ENCODE assay signal across 13 cellular contexts in the genomic region with DNA sequence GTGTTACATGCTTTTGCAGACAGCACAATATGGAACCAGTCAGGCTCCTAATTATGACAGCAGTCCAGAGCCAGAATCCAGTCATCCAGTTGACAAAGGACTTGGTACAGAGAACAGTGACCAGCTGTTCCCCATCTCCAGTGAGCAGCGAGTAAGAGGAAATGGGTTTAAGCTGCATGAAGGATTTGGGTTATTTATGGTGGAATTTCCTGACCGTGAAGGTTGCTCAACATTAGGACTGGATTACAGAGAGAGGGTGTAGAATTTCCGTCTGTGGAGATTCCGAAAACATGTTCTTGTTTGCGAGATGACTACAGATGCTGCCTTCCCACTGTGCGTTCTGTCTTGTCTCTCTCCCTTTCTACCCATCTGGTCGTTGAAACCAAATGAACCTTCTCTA. TPM values are rescaled to one million over a fixed set of nuclear protein-coding genes. Genes with fewer than 3 reads are reported as not detected.
DNase-seq lines count a peak whose midpoint lies in the region; ATAC-seq and TF ChIP-seq lines count a peak whose summit lies in the region.
"Had no signal": no experiment of that assay in that cellular context is flagged by ENCODE, and none has a peak within 500 bp of the region (broad histone marks: within the 10 kb centered on the region; RNA-seq: fewer than 3 reads in every experiment).

No MANE protein-coding gene starts in this region.

- intact Hi-C loops in esophagus muscularis mucosa (cut with DNase I) (no loop called here), ovary (cut with DNase I) (no loop called here)

- H3K4me1 ChIP-seq in esophagus muscularis mucosa (peaks cover 0 to 9% (median 6%) of the 10 kb centered on the region in 4 donors), ovary (ENCODE audit: insufficient read depth) (peaks cover 6% of the 10 kb centered on the region), SK-N-SH (ENCODE audit: control insufficient read depth in 1 of 2, insufficient read depth in 2 of 2, low read depth in 1 of 2, low read length in 1 of 2) (peaks cover 0 to 3% of the 10 kb centered on the region in 2 experiments; a peak in 2 of 4 replicates)

- H3K9me2 ChIP-seq in SK-N-SH: no peaks in the 10 kb centered on the region

- H3F3A ChIP-seq in SK-N-SH (replicated peaks; ENCODE audit: insufficient read depth): no peaks in the 10 kb centered on the region

- peak; percentile 83 for DNase-seq in DMS 273 (lab: John Stamatoyannopoulos, UW; ENCODE audit: unreplicated experiment)
- DNase-seq in NB4 (ENCODE audit: low read depth): peak; percentile 18
- no peak for DNase-seq in esophagus muscularis mucosa (ENCODE audit: extremely low spot score)
- DNase-seq in ovary: peak; percentile 28 to 76 (median 35)
- DNase-seq in inferior parietal cortex (ENCODE audit: extremely low spot score): no peak
- no peak for DNase-seq in SK-N-SH
- DNase-seq in OCI-M2 (lab: John Stamatoyannopoulos, UW; ENCODE audit: unreplicated experiment): no peak
- DNase-seq: caudate nucleus; naive thymus-derived CD8-positive, alpha-beta T cell; NCI-H2081 treated with DMSO at 0.1 percent for 48 hours; SW 1271 had no signal

- no peak overlapping the region for H3K4me3 ChIP-seq in NB4 (ENCODE audit: low read depth, low read length)
- H3K4me3 ChIP-seq in esophagus muscularis mucosa: no peak overlapping the region
- no peak overlapping the region for H3K4me3 ChIP-seq in ovary
- no peak overlapping the region for H3K4me3 ChIP-seq in SK-N-SH (ENCODE audit: low read depth in 2 of 2, low read length in 1 of 2)

- H3K9me3 ChIP-seq in esophagus muscularis mucosa: no peaks in the 10 kb centered on the region
- H3K9me3 ChIP-seq in ovary: no peaks in the 10 kb centered on the region
- H3K9me3 ChIP-seq in SK-N-SH: no peaks in the 10 kb centered on the region

- CTCF ChIA-PET in SK-N-SH (lab: Yijun Ruan, JAX): interaction anchor here (0.6 to 1.0 kb wide), 2 partner anchors 9 to 113 kb away, joined by 3 read pairs; no protein-coding TSS in a partner anchor

- H3K27me3 ChIP-seq in esophagus muscularis mucosa (peaks cover 0 to 3% (median 0%) of the 10 kb centered on the region in 4 donors), ovary (no peaks in the 10 kb centered on the region), SK-N-SH (ENCODE audit: insufficient read depth) (no peaks in the 10 kb centered on the region)

- 9% methylated on average over 7 of the region's 7 CpGs for WGBS in esophagus muscularis mucosa
- WGBS in ovary, 3 donors: 1 to 2% (median 2%) methylated on average over 7 of the region's 7 CpGs
- 30% methylated on average over 7 of the region's 7 CpGs for WGBS in SK-N-SH (ENCODE audit: low lambda C conversion rate)

- TF ChIP-seq POLR2A in NB4 (IDR thresholded peaks at IDR 0.05; ENCODE audit: extremely low read depth, insufficient read length) (no peak), esophagus muscularis mucosa (IDR thresholded peaks at IDR 0.05; ENCODE audit: low read depth) (no peak), ovary (IDR thresholded peaks at IDR 0.05) (no peak)

- no peak overlapping the region for H3K9ac ChIP-seq in SK-N-SH

- ATAC-seq in GM21526 (IDR thresholded peaks at IDR 0.05; ENCODE audit: low FRiP score, unreplicated experiment): no peak
- ATAC-seq: naive thymus-derived CD8-positive, alpha-beta T cell had no signal

- no peak overlapping the region for H3K4me2 ChIP-seq in SK-N-SH

- H3K27ac ChIP-seq in esophagus muscularis mucosa (replicated peaks in 1 of 4) (peak overlapping the region in 3 of 4 donors; percentile 23 to 57 (median 35)), ovary (no peak overlapping the region), SK-N-SH (ENCODE audit: low read depth in 2 of 2, low read length in 1 of 2) (no peak overlapping the region)
- H3K27ac ChIP-seq: HL-60 had no signal

- no peaks in the 10 kb centered on the region for H3K36me3 ChIP-seq in esophagus muscularis mucosa
- no peaks in the 10 kb centered on the region for H3K36me3 ChIP-seq in ovary
- H3K36me3 ChIP-seq in SK-N-SH (replicated peaks in 1 of 2; ENCODE audit: control insufficient read depth in 1 of 2, insufficient read depth in 2 of 2, low read length in 1 of 2): no peaks in the 10 kb centered on the region

- TF ChIP-seq CTCF in NB4 (IDR thresholded peaks at IDR 0.05; ENCODE audit: low read depth, low read length) (no peak), esophagus muscularis mucosa (IDR thresholded peaks at IDR 0.05) (no peak), ovary (IDR thresholded peaks at IDR 0.05) (no peak), SK-N-SH (IDR thresholded peaks at IDR 0.05) (no peak)

- no peak overlapping the region for H2AFZ ChIP-seq in SK-N-SH (ENCODE audit: low read depth)

- no peaks in the 10 kb centered on the region for H3K79me2 ChIP-seq in SK-N-SH (ENCODE audit: insufficient read depth)

- no peaks in the 10 kb centered on the region for H4K20me1 ChIP-seq in SK-N-SH (ENCODE audit: insufficient read depth)

- TF ChIP-seq EP300 in esophagus muscularis mucosa (IDR thresholded peaks at IDR 0.05) (no peak), ovary (IDR thresholded peaks at IDR 0.05) (peak; percentile 68), SK-N-SH (IDR thresholded peaks at IDR 0.05; ENCODE audit: borderline replicate concordance in 1 of 2, low read depth in 1 of 2, low read length in 1 of 2) (no peak)

- POLR2A ChIA-PET in SK-N-SH (lab: Yijun Ruan, JAX): no interaction called here

- no peak for TF ChIP-seq RAD21 in SK-N-SH (IDR thresholded peaks at IDR 0.05; ENCODE audit: low read length)

TF ChIP-seq in SK-N-SH, 30 proteins besides CTCF, POLR2A, EP300 and RAD21:
- TF ChIP-seq, protein P1, sequence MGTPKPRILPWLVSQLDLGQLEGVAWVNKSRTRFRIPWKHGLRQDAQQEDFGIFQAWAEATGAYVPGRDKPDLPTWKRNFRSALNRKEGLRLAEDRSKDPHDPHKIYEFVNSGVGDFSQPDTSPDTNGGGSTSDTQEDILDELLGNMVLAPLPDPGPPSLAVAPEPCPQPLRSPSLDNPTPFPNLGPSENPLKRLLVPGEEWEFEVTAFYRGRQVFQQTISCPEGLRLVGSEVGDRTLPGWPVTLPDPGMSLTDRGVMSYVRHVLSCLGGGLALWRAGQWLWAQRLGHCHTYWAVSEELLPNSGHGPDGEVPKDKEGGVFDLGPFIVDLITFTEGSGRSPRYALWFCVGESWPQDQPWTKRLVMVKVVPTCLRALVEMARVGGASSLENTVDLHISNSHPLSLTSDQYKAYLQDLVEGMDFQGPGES (IDR thresholded peaks at IDR 0.05; ENCODE audit: low read depth, low read length): no peak
- no peak for TF ChIP-seq NFIC (IDR thresholded peaks at IDR 0.05; ENCODE audit: borderline replicate concordance)
- no peak for TF ChIP-seq FOXJ3 (CRISPR knock-in tag; IDR thresholded peaks at IDR 0.05)

RNA-seq across cellular contexts. Expression of a gene that starts 24.5 kb away (rescaled TPM):
- total RNA-seq in esophagus muscularis mucosa (under 1 TPM; 0.32 to 0.83 (median 0.52) TPM), ovary (10 to 100 TPM in 1 of 7 donors, 1 to 10 TPM in 4, under 1 TPM in 1, not detected in 1; 0.43 to 18.5 (median 1.9) TPM)
- polyA plus RNA-seq in ovary (10 to 100 TPM in 1 of 2 donors, under 1 TPM in 1; 0.22 to 12.5 TPM), SK-N-SH (2012; rRNA removed) (0.03 TPM in 2 replicates)
- 0.08 and 0.10 TPM in 2 replicates for polyA plus RNA-seq in SK-N-SH (2012; cell fraction: cytosol; rRNA removed)
- polyA plus RNA-seq in SK-N-SH (2012; cell fraction: nucleus; rRNA removed): 0.01 and 0.04 TPM in 2 replicates
- polyA plus RNA-seq: naive thymus-derived CD8-positive, alpha-beta T cell had no signal

Comparison
In these comparisons a context has a peak if more than half of its experiments do, and no peak if none do; other contexts are left out.
1. DNase-seq: peak in DMS 273 (single experiment), NB4 (single experiment) and ovary (5 of 5); none in esophagus muscularis mucosa (single experiment), inferior parietal cortex (single experiment), SK-N-SH (single experiment) and OCI-M2 (single experiment).
2. H3K27ac ChIP-seq: peak in esophagus muscularis mucosa (3 of 4); none in ovary (0 of 2) and SK-N-SH (0 of 2).